ENCODE assay signal across 27 cellular contexts in the genomic region with DNA sequence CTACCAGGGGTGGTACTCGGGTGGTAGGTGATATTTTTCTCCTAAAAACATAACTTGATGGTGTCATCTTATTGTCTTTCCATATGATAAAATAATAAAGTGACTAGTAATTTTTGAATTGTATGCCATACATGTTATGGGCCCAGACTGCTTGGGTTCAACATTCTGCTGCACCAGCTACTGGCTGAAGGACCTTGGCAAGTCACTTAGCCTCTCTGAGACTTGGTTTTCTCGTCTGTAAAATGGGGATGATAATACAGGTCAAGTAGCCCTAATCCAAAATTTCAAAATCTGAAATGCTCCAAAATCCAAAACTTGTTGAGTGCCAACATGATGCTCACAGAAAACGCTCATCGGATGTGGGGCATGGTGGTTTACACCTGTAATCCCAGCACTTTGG. TPM values are rescaled to one million over a fixed set of nuclear protein-coding genes. Genes with fewer than 3 reads are reported as not detected.
DNase-seq lines count a peak whose midpoint lies in the region; FAIRE-seq and TF ChIP-seq lines count a peak whose summit lies in the region.
"Had no signal": no experiment of that assay in that cellular context is flagged by ENCODE, and none has a peak within 500 bp of the region (broad histone marks: within the 10 kb centered on the region; RNA-seq: fewer than 3 reads in every experiment).

No MANE protein-coding gene starts in this region.

- H3K27ac Mint-ChIP-seq in CD8-positive, alpha-beta memory T cell: peak overlapping the region; percentile 66 to 95 (median 85)
- peak overlapping the region; percentile 72 for H3K27ac Mint-ChIP-seq in activated T-helper 1 cell treated with anti-CD3 and anti-CD28 coated beads, Interleukin-12 subunit alpha, Interleukin-12 subunit beta, Interleukin-2, Interleukin-4 antibody, amounts not matched to agents 30 ng/mL and 10 ng/mL and 1 ng/mL, durations not matched to agents 14 hours and 24 hours and 36 hours
- peak overlapping the region; percentile 10 for H3K27ac Mint-ChIP-seq in endodermal cell
- H3K27ac Mint-ChIP-seq: stimulated activated naive B cell treated with anti-CD40 and anti-IgM and Interleukin-4, amounts not matched to agents 10 μg/mL and 1 μg/mL and 100 μg/mL, for 72 hours had no signal

- peaks cover 57 to 79% (median 63%) of the 10 kb centered on the region in 3 donors for H3K4me1 Mint-ChIP-seq in CD8-positive, alpha-beta memory T cell
- peaks cover 52% of the 10 kb centered on the region for H3K4me1 Mint-ChIP-seq in activated T-helper 1 cell treated with anti-CD3 and anti-CD28 coated beads, Interleukin-12 subunit alpha, Interleukin-12 subunit beta, Interleukin-2, Interleukin-4 antibody, amounts not matched to agents 30 ng/mL and 10 ng/mL and 1 ng/mL, durations not matched to agents 14 hours and 24 hours and 36 hours (ENCODE audit: low read depth)
- peaks cover 10% of the 10 kb centered on the region for H3K4me1 Mint-ChIP-seq in endodermal cell

- peak overlapping the region in 5 of 11 experiments; percentile 29 to 66 (median 53); a peak in 4 of 22 replicates for H3K27ac ChIP-seq in BLaER1 treated with 17β-estradiol and CSF1 and Interleukin-3, amounts not matched to agents 10 nM and 100 nM
- H3K27ac ChIP-seq in CD8-positive, alpha-beta memory T cell (ENCODE audit: low read depth, low read length): no peak overlapping the region
- H3K27ac ChIP-seq in endodermal cell (ENCODE audit: low read depth, low read length) (no peak overlapping the region), suprapubic skin (no peak overlapping the region)
- H3K27ac ChIP-seq: pancreas, testis had no signal

- no peak for TF ChIP-seq CTCF in endodermal cell (conservative IDR thresholded peaks at IDR 0.05)
- TF ChIP-seq CTCF in suprapubic skin (IDR thresholded peaks at IDR 0.05): no peak

- no peak overlapping the region for H3K9ac ChIP-seq in BLaER1 treated with 17β-estradiol and CSF1 and Interleukin-3, amounts not matched to agents 10 nM and 100 nM
- no peak overlapping the region for H3K9ac ChIP-seq in endodermal cell (ENCODE audit: extremely low read depth, low read length, poor library complexity, severe bottlenecking)

- H4K20me1 ChIP-seq in BLaER1 treated with 17β-estradiol and CSF1 and Interleukin-3, amounts not matched to agents 10 nM and 100 nM: peaks cover 0 to 74% (median 14%) of the 10 kb centered on the region in 11 experiments; a peak in 11 of 22 replicates

- no peak for DNase-seq in CD8-positive, alpha-beta memory T cell
- no peak for DNase-seq in activated T-helper 1 cell treated with anti-CD3 and anti-CD28 coated beads, Interleukin-12 subunit alpha, Interleukin-12 subunit beta, Interleukin-2, Interleukin-4 antibody, amounts not matched to agents 30 ng/mL and 10 ng/mL and 1 ng/mL, durations not matched to agents 14 hours and 24 hours and 36 hours (ENCODE audit: low spot score)
- DNase-seq in endodermal cell (no peak), COLO829 (ENCODE audit: low spot score) (no peak), suprapubic skin (ENCODE audit: low spot score in 2 of 2) (no peak), DMS79 (lab: John Stamatoyannopoulos, UW) (no peak), GM19239 (ENCODE audit: insufficient read length, low spot score) (no peak)
- DNase-seq: activated naive CD4-positive, alpha-beta T cell treated with anti-CD3 and anti-CD28 coated beads, Interleukin-2, amount 50 U/mL, for 16 hours; aorta; H9; hypothalamus; KG1; NCI-H1417 treated with DMSO at 0.1 percent for 48 hours; NCI-H2081; pancreas; PC-3; retina; stimulated activated naive B cell treated with anti-CD40 and anti-IgM and Interleukin-4, amounts not matched to agents 10 μg/mL and 1 μg/mL and 100 μg/mL, for 72 hours; testis had no signal

- H3K36me3 ChIP-seq in BLaER1 treated with 17β-estradiol and CSF1 and Interleukin-3, amounts not matched to agents 10 nM and 100 nM: peaks cover 0 to 31% (median 8%) of the 10 kb centered on the region in 11 experiments; a peak in 7 of 22 replicates
- peaks cover 2% of the 10 kb centered on the region for H3K36me3 ChIP-seq in CD8-positive, alpha-beta memory T cell (ENCODE audit: insufficient read depth, low read length)
- H3K36me3 ChIP-seq in endodermal cell (ENCODE audit: control insufficient read depth, insufficient read depth, low read length) (peaks cover 7% of the 10 kb centered on the region), suprapubic skin (peaks cover 13% of the 10 kb centered on the region)

- POLR2A ChIA-PET in CD8-positive, alpha-beta memory T cell (lab: Charles Lee): interaction anchor here (0.5 kb wide), 1 partner anchor 92 kb away, joined by 3 read pairs; no protein-coding TSS in a partner anchor

- TF ChIP-seq EP300 in suprapubic skin (IDR thresholded peaks at IDR 0.05): no peak

- no peak for FAIRE-seq in GM19239 (lab: Jason Lieb, UNC)
- FAIRE-seq: bronchial epithelial cell, D721Med, pancreas had no signal

- H3K4me2 ChIP-seq in BLaER1 treated with 17β-estradiol and CSF1 and Interleukin-3, amounts not matched to agents 10 nM and 100 nM: peak overlapping the region in 10 of 11 experiments; percentile 71 to 90 (median 78); a peak in 19 of 22 replicates

- no peak for TF ChIP-seq POLR2A in suprapubic skin (IDR thresholded peaks at IDR 0.05)

- 88 to 92% methylated on average over 3 of the region's 4 CpGs for WGBS in endodermal cell (ENCODE audit: insufficient coverage in 1 of 2, insufficient read length in 1 of 2), 2 experiments
- 91% methylated on average over 4 of the region's 4 CpGs for WGBS in suprapubic skin

- H3K4me1 ChIP-seq in BLaER1 treated with 17β-estradiol and CSF1 and Interleukin-3, amounts not matched to agents 10 nM and 100 nM: peaks cover 89 to 99% (median 93%) of the 10 kb centered on the region in 10 experiments
- peaks cover 16% of the 10 kb centered on the region for H3K4me1 ChIP-seq in CD8-positive, alpha-beta memory T cell (ENCODE audit: insufficient read depth, low read length)
- peaks cover 3% of the 10 kb centered on the region for H3K4me1 ChIP-seq in endodermal cell (ENCODE audit: control insufficient read depth, insufficient read depth, low read length)
- peaks cover 40% of the 10 kb centered on the region for H3K4me1 ChIP-seq in suprapubic skin

- H3K9me3 Mint-ChIP-seq in CD8-positive, alpha-beta memory T cell: no peaks in the 10 kb centered on the region
- H3K9me3 Mint-ChIP-seq in activated T-helper 1 cell treated with anti-CD3 and anti-CD28 coated beads, Interleukin-12 subunit alpha, Interleukin-12 subunit beta, Interleukin-2, Interleukin-4 antibody, amounts not matched to agents 30 ng/mL and 10 ng/mL and 1 ng/mL, durations not matched to agents 14 hours and 24 hours and 36 hours: no peaks in the 10 kb centered on the region
- no peaks in the 10 kb centered on the region for H3K9me3 Mint-ChIP-seq in endodermal cell
- H3K9me3 Mint-ChIP-seq: H9; neural crest cell; stimulated activated naive B cell treated with anti-CD40 and anti-IgM and Interleukin-4, amounts not matched to agents 10 μg/mL and 1 μg/mL and 100 μg/mL, for 72 hours; T-helper 2 cell treated with Interferon-gamma antibody and Interleukin-4, amounts not matched to agents 5 μg/mL and 100 μg/mL, for 36 hours had no signal

- H3K27me3 Mint-ChIP-seq in CD8-positive, alpha-beta memory T cell: no peaks in the 10 kb centered on the region
- H3K27me3 Mint-ChIP-seq in activated T-helper 1 cell treated with anti-CD3 and anti-CD28 coated beads, Interleukin-12 subunit alpha, Interleukin-12 subunit beta, Interleukin-2, Interleukin-4 antibody, amounts not matched to agents 30 ng/mL and 10 ng/mL and 1 ng/mL, durations not matched to agents 14 hours and 24 hours and 36 hours (ENCODE audit: insufficient read depth): no peaks in the 10 kb centered on the region
- H3K27me3 Mint-ChIP-seq in endodermal cell (ENCODE audit: insufficient read depth): no peaks in the 10 kb centered on the region
- H3K27me3 Mint-ChIP-seq: activated CD4-positive, alpha-beta T cell treated with anti-CD3 and anti-CD28 coated beads for 36 hours; stimulated activated naive B cell treated with anti-CD40 and anti-IgM and Interleukin-4, amounts not matched to agents 10 μg/mL and 1 μg/mL and 100 μg/mL, for 72 hours had no signal

- peaks cover 0 to 9% (median 0%) of the 10 kb centered on the region in 11 experiments; a peak in 6 of 22 replicates for H3K9me3 ChIP-seq in BLaER1 treated with 17β-estradiol and CSF1 and Interleukin-3, amounts not matched to agents 10 nM and 100 nM (replicated peaks in 1 of 11)
- no peaks in the 10 kb centered on the region for H3K9me3 ChIP-seq in CD8-positive, alpha-beta memory T cell (ENCODE audit: low read length)
- H3K9me3 ChIP-seq in endodermal cell (ENCODE audit: control insufficient read depth, low read length) (no peaks in the 10 kb centered on the region), suprapubic skin (no peaks in the 10 kb centered on the region)
- H3K9me3 ChIP-seq: pancreas, testis had no signal

- H3K4me3 Mint-ChIP-seq in CD8-positive, alpha-beta memory T cell: peak overlapping the region in 3 of 7 donors; percentile 20 to 63 (median 41)
- H3K4me3 Mint-ChIP-seq in activated T-helper 1 cell treated with anti-CD3 and anti-CD28 coated beads, Interleukin-12 subunit alpha, Interleukin-12 subunit beta, Interleukin-2, Interleukin-4 antibody, amounts not matched to agents 30 ng/mL and 10 ng/mL and 1 ng/mL, durations not matched to agents 14 hours and 24 hours and 36 hours: no peak overlapping the region
- H3K4me3 Mint-ChIP-seq in endodermal cell: no peak overlapping the region
- H3K4me3 Mint-ChIP-seq: activated CD4-positive, alpha-beta T cell treated with anti-CD3 and anti-CD28 coated beads for 36 hours; CD14-positive monocyte; H9; neural crest cell; stimulated activated naive B cell treated with anti-CD40 and anti-IgM and Interleukin-4, amounts not matched to agents 10 μg/mL and 1 μg/mL and 100 μg/mL, for 72 hours; T-helper 2 cell treated with Interferon-gamma antibody and Interleukin-4, amounts not matched to agents 5 μg/mL and 100 μg/mL, for 36 hours had no signal

- no peak overlapping the region for H3K4me3 ChIP-seq in BLaER1 treated with 17β-estradiol and CSF1 and Interleukin-3, amounts not matched to agents 10 nM and 100 nM
- no peak overlapping the region for H3K4me3 ChIP-seq in CD8-positive, alpha-beta memory T cell (ENCODE audit: low read length)
- H3K4me3 ChIP-seq in endodermal cell (ENCODE audit: low read length): no peak overlapping the region
- no peak overlapping the region for H3K4me3 ChIP-seq in suprapubic skin
- H3K4me3 ChIP-seq: pancreas, skin epidermis, testis had no signal

- H3K27me3 ChIP-seq in BLaER1 treated with 17β-estradiol and CSF1 and Interleukin-3, amounts not matched to agents 10 nM and 100 nM: no peaks in the 10 kb centered on the region
- no peaks in the 10 kb centered on the region for H3K27me3 ChIP-seq in CD8-positive, alpha-beta memory T cell (ENCODE audit: insufficient read depth, low read length, poor library complexity, severe bottlenecking)
- H3K27me3 ChIP-seq in endodermal cell (ENCODE audit: control insufficient read depth, insufficient read depth, low read length, poor library complexity, severe bottlenecking) (no peaks in the 10 kb centered on the region), suprapubic skin (no peaks in the 10 kb centered on the region)
- H3K27me3 ChIP-seq: pancreas, testis had no signal

- intact Hi-C loops in activated T-helper 1 cell treated with anti-CD3 and anti-CD28 coated beads, Interleukin-12 subunit alpha, Interleukin-12 subunit beta, Interleukin-2, Interleukin-4 antibody, amounts not matched to agents 30 ng/mL and 10 ng/mL and 1 ng/mL, durations not matched to agents 14 hours and 24 hours and 36 hours (cut with micrococcal nuclease): loop anchor here (1.0 to 5.0 kb wide), 2 partner anchors 36 to 39 kb away; partner anchors contain the start of gene TFIP11

- H3K36me3 Mint-ChIP-seq in CD8-positive, alpha-beta memory T cell: peaks cover 0 to 62% (median 7%) of the 10 kb centered on the region in 3 donors
- peaks cover 25% of the 10 kb centered on the region for H3K36me3 Mint-ChIP-seq in activated T-helper 1 cell treated with anti-CD3 and anti-CD28 coated beads, Interleukin-12 subunit alpha, Interleukin-12 subunit beta, Interleukin-2, Interleukin-4 antibody, amounts not matched to agents 30 ng/mL and 10 ng/mL and 1 ng/mL, durations not matched to agents 14 hours and 24 hours and 36 hours (ENCODE audit: low read depth)
- H3K36me3 Mint-ChIP-seq in endodermal cell (ENCODE audit: low read depth): peaks cover 23% of the 10 kb centered on the region

- CTCF ChIA-PET in CD8-positive, alpha-beta memory T cell (lab: Charles Lee): interaction anchor here (1.0 to 1.5 kb wide), 3 partner anchors 10 to 69 kb away, joined by 3 read pairs; no protein-coding TSS in a partner anchor

RNA-seq across cellular contexts. Expression of gene TFIP11, which starts 35.6 kb away (rescaled TPM):
- total RNA-seq in CD8-positive, alpha-beta memory T cell: 10 to 100 TPM; 53.9 to 58.8 TPM
- polyA plus RNA-seq in CD8-positive, alpha-beta memory T cell: 41.5 TPM
- 57.2 and 58.1 TPM in 2 replicates for total RNA-seq in activated T-helper 1 cell treated with anti-CD3 and anti-CD28 coated beads, Interleukin-12 subunit alpha, Interleukin-12 subunit beta, Interleukin-2, Interleukin-4 antibody, amounts not matched to agents 30 ng/mL and 10 ng/mL and 1 ng/mL, durations not matched to agents 14 hours and 24 hours and 36 hours
- 10 to 100 TPM; 28.4 to 28.9 TPM for total RNA-seq in endodermal cell
- 21.4 TPM for polyA plus RNA-seq in endodermal cell (2013, experiment 1 of 2)
- 23.5 TPM for polyA plus RNA-seq in endodermal cell (2013, experiment 2 of 2)
- total RNA-seq in suprapubic skin: 10 to 100 TPM; 35.3 to 46.3 (median 37.5) TPM

RNA-seq across cellular contexts. Expression of gene TPST2, which starts 42.1 kb away (rescaled TPM):
- 10 to 100 TPM; 36.7 to 37.3 TPM for total RNA-seq in CD8-positive, alpha-beta memory T cell
- 201 TPM for polyA plus RNA-seq in CD8-positive, alpha-beta memory T cell
- 36.1 and 37.0 TPM in 2 replicates for total RNA-seq in activated T-helper 1 cell treated with anti-CD3 and anti-CD28 coated beads, Interleukin-12 subunit alpha, Interleukin-12 subunit beta, Interleukin-2, Interleukin-4 antibody, amounts not matched to agents 30 ng/mL and 10 ng/mL and 1 ng/mL, durations not matched to agents 14 hours and 24 hours and 36 hours
- 10 to 100 TPM; 38.9 to 53.2 TPM for total RNA-seq in endodermal cell
- 22.0 TPM for polyA plus RNA-seq in endodermal cell (2013, experiment 1 of 2)
- 19.7 TPM for polyA plus RNA-seq in endodermal cell (2013, experiment 2 of 2)
- 10 to 100 TPM; 44.5 to 59.4 (median 51.9) TPM for total RNA-seq in suprapubic skin

Comparison
In these comparisons a context has a peak if more than half of its experiments do, and no peak if none do; other contexts are left out.
1. H3K27ac Mint-ChIP-seq: peak in every context shown above with its lines; median percentile 85 in CD8-positive, alpha-beta memory T cell; 72 in activated T-helper 1 cell treated with anti-CD3 and anti-CD28 coated beads, Interleukin-12 subunit alpha, Interleukin-12 subunit beta, Interleukin-2, Interleukin-4 antibody, amounts not matched to agents 30 ng/mL and 10 ng/mL and 1 ng/mL, durations not matched to agents 14 hours and 24 hours and 36 hours; 10 in endodermal cell.